ENCODE assay signal across 8 cellular contexts in the genomic region with DNA sequence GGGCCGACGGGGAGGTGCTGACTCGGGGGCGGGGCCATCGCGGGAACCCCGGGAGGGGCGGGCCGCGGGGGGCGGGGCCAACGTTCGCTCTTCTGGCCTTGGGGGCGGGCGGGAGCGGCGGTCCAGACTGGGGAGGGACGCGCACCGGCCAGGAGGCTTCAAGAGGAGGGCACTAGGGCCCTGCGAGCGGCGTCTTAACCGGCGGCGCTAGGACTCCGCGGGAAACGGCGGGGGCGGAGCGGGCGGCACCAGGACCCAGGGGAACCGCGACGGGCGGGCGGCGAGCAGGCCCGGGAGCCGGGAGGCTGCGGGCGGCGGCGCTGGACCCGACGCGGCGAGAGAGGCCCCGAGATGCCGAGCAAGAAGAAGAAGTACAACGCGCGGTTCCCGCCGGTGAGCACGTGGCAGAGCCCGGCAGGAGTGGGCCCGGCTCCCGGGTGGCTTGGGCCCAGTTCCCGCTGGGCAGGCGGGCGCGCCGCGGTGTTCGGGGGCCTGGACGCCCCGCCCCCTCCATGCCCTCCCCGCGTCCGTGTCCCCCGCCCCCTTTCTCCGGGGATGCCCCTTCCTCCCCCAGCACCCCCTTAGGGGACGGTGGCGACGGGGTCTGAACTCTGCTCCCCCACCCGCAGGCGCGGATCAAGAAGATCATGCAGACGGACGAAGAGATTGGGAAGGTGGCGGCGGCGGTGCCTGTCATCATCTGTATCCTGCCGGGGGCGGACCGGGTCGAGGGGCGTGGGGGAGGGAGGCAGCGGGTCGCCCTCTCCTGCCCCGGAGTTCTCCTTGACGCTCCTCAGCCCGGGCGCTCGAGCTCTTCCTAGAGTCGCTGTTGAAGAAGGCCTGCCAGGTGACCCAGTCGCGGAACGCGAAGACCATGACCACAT.
DNase-seq lines count a peak whose midpoint lies in the region; ATAC-seq and TF ChIP-seq lines count a peak whose summit lies in the region.

A gene with protein sequence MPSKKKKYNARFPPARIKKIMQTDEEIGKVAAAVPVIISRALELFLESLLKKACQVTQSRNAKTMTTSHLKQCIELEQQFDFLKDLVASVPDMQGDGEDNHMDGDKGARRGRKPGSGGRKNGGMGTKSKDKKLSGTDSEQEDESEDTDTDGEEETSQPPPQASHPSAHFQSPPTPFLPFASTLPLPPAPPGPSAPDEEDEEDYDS (plus strand): TSS at position 276 of the 884 bp plus-strand sequence. CDS start 76 bp downstream, at position 352.

- no peak for TF ChIP-seq CTCF in choroid plexus epithelial cell (conservative IDR thresholded peaks at IDR 0.05; ENCODE audit: low read depth, low read length)

- DNase-seq in AML-193 (lab: John Stamatoyannopoulos, UW) (peak; percentile 95 to 96), GM19240 (ENCODE audit: insufficient read length, low spot score) (peak; percentile 83), NCI-H524 treated with DMSO at 0.1 percent for 48 hours (lab: John Stamatoyannopoulos, UW) (peak; percentile 68), choroid plexus epithelial cell (ENCODE audit: low read depth) (peak; percentile 99), kidney glomerular epithelial cell (lab: John Stamatoyannopoulos, UW) (peak; percentile 94)
- peak; percentile 99 to 100 for DNase-seq in activated CD4-positive, alpha-beta T cell treated with anti-CD3 and anti-CD28 coated beads for 4 hours
- DNase-seq in stimulated activated CD4-positive, alpha-beta T cell treated with anti-CD3 and anti-CD28 coated beads, Interleukin-15, amount 100 ng/mL, for 48 hours (ENCODE audit: low read depth in 2 of 2): peak; percentile 99

- peak; percentile 65 for ATAC-seq in HG03457 (IDR thresholded peaks at IDR 0.05; ENCODE audit: unreplicated experiment)

- H3K4me3 ChIP-seq in choroid plexus epithelial cell (ENCODE audit: low read depth, low read length): peak within 1 kb of the TSS; percentile 88

Comparison
In these comparisons a context has a peak if more than half of its experiments do, and no peak if none do; other contexts are left out.
1. Peak in every context shown above with its lines: DNase-seq, ATAC-seq and H3K4me3 ChIP-seq.